Comparison of ENCODE assay signal across 10 cellular contexts in the genomic region with DNA sequence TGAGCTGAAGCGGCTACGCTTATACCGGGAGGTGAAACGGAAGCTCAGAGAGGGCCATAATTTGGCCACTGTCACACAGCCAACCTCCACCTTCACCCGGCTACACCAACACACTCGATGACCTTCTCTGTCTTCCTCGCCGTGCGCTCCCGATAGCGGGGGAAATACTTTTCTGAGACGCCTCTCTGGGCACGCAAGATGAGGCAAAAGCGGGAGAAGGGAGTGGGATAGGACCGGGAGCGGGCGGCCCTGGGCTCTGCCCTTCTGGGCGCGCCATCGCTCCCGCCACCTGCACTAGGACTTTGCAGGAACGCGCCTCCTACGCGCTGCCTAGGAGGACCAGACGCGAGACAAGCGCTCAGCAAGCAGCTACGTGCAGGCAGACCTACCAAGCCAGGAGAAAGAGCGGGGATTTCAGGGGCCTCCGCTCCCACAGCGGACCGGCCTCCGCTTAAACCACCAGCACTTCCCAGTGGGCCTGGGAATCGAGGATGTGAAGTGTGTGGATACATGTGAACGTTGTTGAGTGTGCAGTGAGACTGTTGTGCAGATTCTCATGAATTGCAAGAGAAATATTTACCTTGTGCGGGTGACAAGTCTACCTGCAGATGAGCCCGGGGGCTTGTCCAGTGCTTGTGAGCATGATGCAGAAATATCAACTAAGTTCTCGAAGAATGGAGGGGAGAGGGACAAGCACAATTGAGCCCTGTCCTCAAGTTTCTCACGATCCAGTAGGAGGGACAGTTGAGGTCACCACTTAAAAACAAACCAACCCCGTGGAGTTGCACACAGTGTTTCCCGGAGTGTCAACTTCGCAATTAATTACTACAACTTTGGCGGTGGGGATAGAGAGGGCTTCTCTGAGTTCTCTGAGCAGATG. TPM values are rescaled to one million over a fixed set of nuclear protein-coding genes. Genes with fewer than 3 reads are reported as not detected.
DNase-seq lines count a peak whose midpoint lies in the region; ATAC-seq and TF ChIP-seq lines count a peak whose summit lies in the region.
"Had no signal": no experiment of that assay in that cellular context is flagged by ENCODE, and none has a peak within 500 bp of the region (broad histone marks: within the 10 kb centered on the region; RNA-seq: fewer than 3 reads in every experiment).

No MANE protein-coding gene starts in this region.

- H3K36me3 Mint-ChIP-seq in activated CD4-positive, alpha-beta memory T cell treated with anti-CD3 and anti-CD28 coated beads for 36 hours = no peaks in the 10 kb centered on the region

- H3K27me3 ChIP-seq in H7 (ENCODE audit: control insufficient read depth, insufficient read depth, low read length) (peaks cover 82% of the 10 kb centered on the region), gastrocnemius medialis (peaks cover 29 to 39% (median 37%) of the 10 kb centered on the region in 3 donors)

- no peaks in the 10 kb centered on the region for H3K9me3 Mint-ChIP-seq in activated CD4-positive, alpha-beta memory T cell treated with anti-CD3 and anti-CD28 coated beads for 36 hours

- H3K4me1 ChIP-seq in gastrocnemius medialis = peaks cover 10 to 11% of the 10 kb centered on the region in 2 donors

- H3K27me3 Mint-ChIP-seq in activated CD4-positive, alpha-beta memory T cell treated with anti-CD3 and anti-CD28 coated beads for 36 hours = peaks cover 62% of the 10 kb centered on the region

- H3K27ac Mint-ChIP-seq in activated CD4-positive, alpha-beta memory T cell treated with anti-CD3 and anti-CD28 coated beads for 36 hours = no peak overlapping the region

- no peaks in the 10 kb centered on the region for H3K9me3 ChIP-seq in gastrocnemius medialis

- DNase-seq in H7 (peak; percentile 78), foreskin fibroblast (no peak), gastrocnemius medialis (no peak), COR-L47 (lab: John Stamatoyannopoulos, UW) (no peak), NCI-H510A treated with DMSO at 0.1 percent for 48 hours (lab: John Stamatoyannopoulos, UW) (no peak), GOT3 (lab: John Stamatoyannopoulos, UW) (no peak)
- no peak for DNase-seq in activated CD4-positive, alpha-beta memory T cell treated with anti-CD3 and anti-CD28 coated beads for 36 hours
- DNase-seq: cerebellar nuclear complex; stimulated activated naive CD4-positive, alpha-beta T cell had no signal

- peak overlapping the region; percentile 11 for H3K4me3 Mint-ChIP-seq in activated CD4-positive, alpha-beta memory T cell treated with anti-CD3 and anti-CD28 coated beads for 36 hours

- peaks cover 13% of the 10 kb centered on the region for H3K4me1 Mint-ChIP-seq in activated CD4-positive, alpha-beta memory T cell treated with anti-CD3 and anti-CD28 coated beads for 36 hours (ENCODE audit: low read depth)

- H3K36me3 ChIP-seq in H7 (replicated peaks; ENCODE audit: control insufficient read depth, insufficient read depth, low read length) (no peaks in the 10 kb centered on the region), gastrocnemius medialis (no peaks in the 10 kb centered on the region)

- TF ChIP-seq POLR2A in gastrocnemius medialis (IDR thresholded peaks at IDR 0.05) = no peak

- no peak for ATAC-seq in gastrocnemius medialis

- in situ Hi-C loops in gastrocnemius medialis (cut with MboI; ENCODE audit: low sequenced_read_pairs in 4 of 4) = loop anchor here (10.0 to 25.0 kb wide), 4 partner anchors 468 to 916 kb away; no protein-coding TSS in a partner anchor

- CTCF ChIA-PET in activated CD4-positive, alpha-beta memory T cell treated with anti-CD3 and anti-CD28 coated beads for 36 hours (lab: Charles Lee) = interaction anchor here (0.7 to 1.7 kb wide), 4 partner anchors 9 to 561 kb away, joined by 3 to 6 read pairs (median 3); no protein-coding TSS in a partner anchor

- H3K4me3 ChIP-seq in H7 (ENCODE audit: insufficient read depth, low read depth, low read length) = peak overlapping the region; percentile 16; the same call in 1 of the 2 replicates
- H3K4me3 ChIP-seq in foreskin fibroblast (ENCODE audit: low read depth in 1 of 2, low read length in 2 of 2) = peak overlapping the region; percentile 30 to 35
- H3K4me3 ChIP-seq in gastrocnemius medialis = peak overlapping the region; percentile 35 to 49 (median 44)

- TF ChIP-seq CTCF in foreskin fibroblast (IDR thresholded peaks at IDR 0.05; ENCODE audit: low read depth, low read length) (no peak), gastrocnemius medialis (IDR thresholded peaks at IDR 0.05 in 4 of 5, conservative IDR thresholded peaks at IDR 0.05 in 1 of 5) (no peak)

- no peak overlapping the region for H3K27ac ChIP-seq in gastrocnemius medialis

- POLR2A ChIA-PET in activated CD4-positive, alpha-beta memory T cell treated with anti-CD3 and anti-CD28 coated beads for 36 hours (lab: Charles Lee) = no interaction called here

- intact Hi-C loops in activated CD4-positive, alpha-beta memory T cell treated with anti-CD3 and anti-CD28 coated beads for 36 hours (cut with micrococcal nuclease) = loop anchor here (2.0 to 10.0 kb wide), 2 partner anchors 16 to 388 kb away; no protein-coding TSS in a partner anchor
- intact Hi-C loops in gastrocnemius medialis (cut with DNase I; ENCODE audit: low total_unique reads) = no loop called here

RNA-seq across cellular contexts. Expression of gene SIX3, which starts 11.5 kb away (rescaled TPM):
- total RNA-seq in H7 (2014; rRNA removed; shearing (Covaris generic)) = 1.7 and 3.0 TPM in 2 replicates
- not detected for total RNA-seq in activated CD4-positive, alpha-beta memory T cell treated with anti-CD3 and anti-CD28 coated beads for 36 hours
- not detected for total RNA-seq in gastrocnemius medialis
- total RNA-seq: mononuclear cell had no signal

RNA-seq across cellular contexts. Expression of gene SIX2, which starts 56.2 kb away (rescaled TPM):
- 0.07 and 0.80 TPM in 2 replicates for total RNA-seq in H7 (2014; rRNA removed; shearing (Covaris generic))
- not detected for total RNA-seq in activated CD4-positive, alpha-beta memory T cell treated with anti-CD3 and anti-CD28 coated beads for 36 hours
- 10 to 100 TPM; 28.9 to 65.5 (median 50.5) TPM for total RNA-seq in gastrocnemius medialis

Comparison
In these comparisons a context has a peak if more than half of its experiments do, and no peak if none do; other contexts are left out.
1. RNA of gene SIX2, which starts 56.2 kb away (total RNA-seq): 28.9 to 65.5 TPM in gastrocnemius medialis; 0.07 to 0.80 TPM in H7 and not detected in activated CD4-positive, alpha-beta memory T cell treated with anti-CD3 and anti-CD28 coated beads for 36 hours; every median in the first group is over 10 times any median in the second.
2. Peak in every context shown above with its lines, with median percentiles within 50 percentile points of each other: H3K4me3 ChIP-seq.